In the genomic region with DNA sequence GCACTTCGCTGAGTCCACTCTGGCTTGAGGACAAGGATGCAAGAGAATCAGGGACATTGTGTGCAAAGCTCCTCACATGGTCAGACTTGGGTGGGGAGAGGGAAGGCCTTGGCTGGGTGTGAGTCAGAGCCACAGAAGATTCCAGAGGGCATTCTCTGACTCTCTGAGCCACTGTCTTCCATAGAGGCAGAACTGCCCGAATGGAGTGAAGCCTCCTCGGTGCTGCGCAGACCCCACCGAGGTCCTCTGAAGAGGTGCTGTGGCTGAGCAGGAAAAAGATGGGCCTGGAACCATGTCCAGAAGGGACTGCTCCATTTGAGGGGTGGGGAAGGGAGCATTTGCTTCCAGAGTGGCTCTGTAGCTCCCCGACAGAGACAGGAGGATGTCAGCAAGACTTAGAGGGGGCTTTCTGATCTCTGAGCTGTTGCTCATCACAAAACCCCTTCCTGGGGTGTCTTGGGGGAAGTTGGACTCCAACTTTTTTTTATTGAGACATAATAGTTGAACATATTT, we compare ENCODE assay signal across 11 cellular contexts.
A peak's percentile ranks its signal among the peaks of the same experiment; 100 is the strongest.
DNase-seq lines count a peak whose midpoint lies in the region; TF ChIP-seq lines count a peak whose summit lies in the region.
"Had no signal": no experiment of that assay in that cellular context is flagged by ENCODE, and none has a peak within 500 bp of the region (broad histone marks: within the 10 kb centered on the region; RNA-seq: fewer than 3 reads in every experiment).

No MANE protein-coding gene starts in this region.

- H3K9ac ChIP-seq in mammary epithelial cell (ENCODE audit: insufficient read depth, low read length), result no peak overlapping the region
- H3K9ac ChIP-seq in subcutaneous abdominal adipose tissue (ENCODE audit: low read length in 5 of 5), result no peak overlapping the region
- no peak overlapping the region for H3K9ac ChIP-seq in mesenchymal stem cell (ENCODE audit: low read length)

- no peak overlapping the region for H3K23ac ChIP-seq in mesenchymal stem cell (ENCODE audit: low read length in 2 of 2)

- no peak overlapping the region for H2BK120ac ChIP-seq in mesenchymal stem cell (ENCODE audit: low read depth, low read length)

- CTCF ChIA-PET in mammary epithelial cell (lab: Charles Lee; ENCODE audit: low non-redundant PET), result no interaction called here

- no peaks in the 10 kb centered on the region for H4K20me1 ChIP-seq in mammary epithelial cell (ENCODE audit: insufficient read depth, low read length)

- H3K79me2 ChIP-seq in mammary epithelial cell (ENCODE audit: insufficient read depth, low read length), result no peaks in the 10 kb centered on the region

- no peak overlapping the region for H3K18ac ChIP-seq in mesenchymal stem cell (ENCODE audit: low read depth in 1 of 2, low read length in 2 of 2)

- no peak overlapping the region for H4K91ac ChIP-seq in mesenchymal stem cell (ENCODE audit: low read length)

- dilution Hi-C loops in mammary epithelial cell (cut with HindIII; ENCODE audit: low sequenced_read_pairs), result no loop called here

- in situ Hi-C loops in mammary epithelial cell (cut with MboI; ENCODE audit: low sequenced_read_pairs in 2 of 2), result no loop called here

- H2BK5ac ChIP-seq in mesenchymal stem cell (ENCODE audit: low read depth, low read length, poor library complexity, severe bottlenecking), result no peak overlapping the region

- H3K4ac ChIP-seq in mesenchymal stem cell (ENCODE audit: low read depth in 1 of 2, low read length in 2 of 2), result no peak overlapping the region

- H2AFZ ChIP-seq in mammary epithelial cell (ENCODE audit: low read depth, low read length) (no peak overlapping the region), mesenchymal stem cell (ENCODE audit: low read depth, low read length) (no peak overlapping the region)

- no peak overlapping the region for H2BK15ac ChIP-seq in mesenchymal stem cell (ENCODE audit: low read depth, poor library complexity, severe bottlenecking)

- H3K27ac ChIP-seq in mammary epithelial cell (ENCODE audit: insufficient read depth, low read depth, low read length), result no peak overlapping the region
- peak overlapping the region; percentile 52 for H3K27ac ChIP-seq in subcutaneous abdominal adipose tissue (ENCODE audit: low read depth, low read length)
- H3K27ac ChIP-seq in mesenchymal stem cell (ENCODE audit: low read length, poor library complexity, severe bottlenecking), result no peak overlapping the region
- H3K27ac ChIP-seq: dorsolateral prefrontal cortex, SJCRH30 had no signal

- peak; percentile 19 for DNase-seq in activated CD8-positive, alpha-beta memory T cell treated with anti-CD3 and anti-CD28 coated beads for 24 hours
- DNase-seq in activated CD8-positive, alpha-beta memory T cell treated with anti-CD3 and anti-CD28 coated beads, Interleukin-2, amount 50 U/mL, for 4 hours, result no peak
- peak; percentile 11 for DNase-seq in mammary epithelial cell
- DNase-seq in islet precursor cell, result peak; percentile 46
- DNase-seq in dermis blood vessel endothelial cell, result no peak
- DNase-seq in mesenchymal stem cell, result no peak
- DNase-seq in stimulated activated CD4-positive, alpha-beta T cell treated with anti-CD3 and anti-CD28 coated beads, Interleukin-4, amount 100 ng/mL, for 1 hour, result no peak
- DNase-seq: right cardiac atrium, SJCRH30 had no signal

- no peak overlapping the region for H2AK5ac ChIP-seq in mesenchymal stem cell (ENCODE audit: low read length, severe bottlenecking)

- H3K9me3 ChIP-seq in mammary epithelial cell (replicated peaks; ENCODE audit: insufficient read depth, low read length), result no peaks in the 10 kb centered on the region
- no peaks in the 10 kb centered on the region for H3K9me3 ChIP-seq in subcutaneous abdominal adipose tissue (ENCODE audit: control insufficient read depth in 5 of 5, low read length in 5 of 5)
- no peaks in the 10 kb centered on the region for H3K9me3 ChIP-seq in mesenchymal stem cell (ENCODE audit: control insufficient read depth, low read length)
- H3K9me3 ChIP-seq: SJCRH30 had no signal

- no peaks in the 10 kb centered on the region for H3K79me1 ChIP-seq in mesenchymal stem cell (replicated peaks; ENCODE audit: low read length, poor library complexity, severe bottlenecking)

- no peak overlapping the region for H3K14ac ChIP-seq in mesenchymal stem cell (ENCODE audit: low read length in 2 of 2)

- H3K4me2 ChIP-seq in mammary epithelial cell (ENCODE audit: insufficient read depth, low read depth, low read length) (no peak overlapping the region), mesenchymal stem cell (ENCODE audit: low read length, poor library complexity, severe bottlenecking) (no peak overlapping the region)

- TF ChIP-seq CTCF in mammary epithelial cell (conservative IDR thresholded peaks at IDR 0.05 in 1 of 2, IDR thresholded peaks at IDR 0.05 in 1 of 2; ENCODE audit: extremely low read depth in 1 of 2, insufficient read depth in 1 of 2, low read depth in 1 of 2, low read length in 2 of 2), result no peak

- H3K4me1 ChIP-seq in mammary epithelial cell (ENCODE audit: insufficient read depth, low read length) (no peaks in the 10 kb centered on the region), subcutaneous abdominal adipose tissue (ENCODE audit: control insufficient read depth in 5 of 5, insufficient read depth in 5 of 5, low read length in 5 of 5) (peaks cover 4 to 26% (median 14%) of the 10 kb centered on the region in 5 donors), mesenchymal stem cell (ENCODE audit: control insufficient read depth, insufficient read depth, low read depth, low read length) (no peaks in the 10 kb centered on the region)
- H3K4me1 ChIP-seq: SJCRH30 had no signal

- no TSS peak for BruUV-seq in mammary epithelial cell (replicated peaks; lab: Mats Ljungman, UMichigan)

- intact Hi-C loops in mammary epithelial cell (cut with micrococcal nuclease), result no loop called here

- H3K4me3 ChIP-seq in mammary epithelial cell (replicated peaks in 1 of 3; ENCODE audit: insufficient read depth in 1 of 3, low read depth in 2 of 3, low read length in 3 of 3) (no peak overlapping the region), subcutaneous abdominal adipose tissue (ENCODE audit: low read depth in 1 of 5, low read length in 5 of 5) (no peak overlapping the region), mesenchymal stem cell (ENCODE audit: insufficient read depth in 1 of 2, low read depth in 1 of 2, low read length in 2 of 2) (no peak overlapping the region)
- H3K4me3 ChIP-seq: dorsolateral prefrontal cortex, SJCRH30 had no signal

- no peaks in the 10 kb centered on the region for H3K36me3 ChIP-seq in mammary epithelial cell (ENCODE audit: insufficient read depth, low read length)
- H3K36me3 ChIP-seq in subcutaneous abdominal adipose tissue (ENCODE audit: control insufficient read depth in 5 of 5, insufficient read depth in 5 of 5, low read length in 5 of 5), result no peaks in the 10 kb centered on the region
- H3K36me3 ChIP-seq in mesenchymal stem cell (ENCODE audit: control insufficient read depth in 1 of 2, insufficient read depth in 2 of 2, low read depth in 1 of 2, low read length in 2 of 2), result no peaks in the 10 kb centered on the region
- H3K36me3 ChIP-seq: SJCRH30 had no signal

- no peak overlapping the region for H4K8ac ChIP-seq in mesenchymal stem cell (ENCODE audit: low read length)

- 89% methylated on average over 5 of the region's 6 CpGs for WGBS in mammary epithelial cell (ENCODE audit: low coverage, missing lambda C conversion rate)
- WGBS in mesenchymal stem cell, result 84% methylated on average over 6 of the region's 6 CpGs

- H3K27me3 ChIP-seq in mammary epithelial cell (ENCODE audit: insufficient read depth, low read length), result no peaks in the 10 kb centered on the region
- H3K27me3 ChIP-seq in subcutaneous abdominal adipose tissue (ENCODE audit: control insufficient read depth in 5 of 5, insufficient read depth in 4 of 5, low read length in 5 of 5), result peaks cover 0 to 10% (median 0%) of the 10 kb centered on the region in 5 donors
- H3K27me3 ChIP-seq in mesenchymal stem cell (ENCODE audit: control insufficient read depth in 1 of 2, insufficient read depth in 1 of 2, low read length in 2 of 2), result peaks cover 0 to 27% of the 10 kb centered on the region in 2 experiments
- H3K27me3 ChIP-seq: dorsolateral prefrontal cortex, SJCRH30 had no signal

- no peak overlapping the region for H2BK12ac ChIP-seq in mesenchymal stem cell (ENCODE audit: low read length in 2 of 2)

Comparison
In these comparisons a context has a peak if more than half of its experiments do, and no peak if none do; other contexts are left out.
1. DNase-seq: peak in activated CD8-positive, alpha-beta memory T cell treated with anti-CD3 and anti-CD28 coated beads for 24 hours (single experiment), mammary epithelial cell (single experiment) and islet precursor cell (single experiment); none in activated CD8-positive, alpha-beta memory T cell treated with anti-CD3 and anti-CD28 coated beads, Interleukin-2, amount 50 U/mL, for 4 hours (single experiment), dermis blood vessel endothelial cell (single experiment), mesenchymal stem cell (single experiment) and stimulated activated CD4-positive, alpha-beta T cell treated with anti-CD3 and anti-CD28 coated beads, Interleukin-4, amount 100 ng/mL, for 1 hour (single experiment).